In the genomic region with DNA sequence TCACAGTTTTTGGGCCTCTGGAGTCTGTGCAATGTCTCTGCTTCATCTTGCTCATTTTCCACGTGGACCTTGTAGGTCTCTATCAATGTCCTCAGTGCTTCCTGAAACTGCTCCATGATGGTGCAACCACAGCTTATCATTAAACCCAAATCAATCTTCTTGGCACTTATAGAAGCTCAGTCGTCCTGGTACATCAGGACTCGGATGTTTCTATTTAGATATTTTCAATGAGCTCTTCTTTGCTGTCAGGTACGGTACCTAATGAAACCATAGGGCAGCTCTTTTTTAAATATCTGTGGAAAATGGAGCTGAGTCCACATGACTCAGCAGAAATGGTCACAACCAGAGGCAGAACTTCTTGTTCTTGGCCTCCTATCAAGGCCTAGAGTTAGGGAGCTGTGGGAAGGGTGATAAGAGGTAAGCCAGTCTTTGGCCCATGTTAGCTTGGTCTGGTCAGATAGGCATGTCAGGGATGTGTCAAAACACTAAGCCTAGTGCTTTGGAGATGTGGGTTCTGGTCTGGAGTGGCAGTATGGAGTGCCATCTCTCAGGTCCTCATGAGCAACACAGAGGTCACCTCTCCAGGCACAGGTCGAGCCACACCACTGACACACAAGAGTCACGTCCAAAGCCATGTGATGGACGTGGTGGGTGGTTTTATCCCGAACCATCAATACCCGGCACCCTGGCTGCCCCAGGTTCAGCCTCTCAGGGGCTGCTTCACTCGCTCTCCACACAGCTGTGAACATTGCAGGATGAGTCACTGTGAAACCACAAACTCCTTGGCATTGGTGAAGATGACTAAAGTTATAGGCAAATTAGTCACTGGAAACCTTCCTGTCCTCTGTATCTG, we compare ENCODE assay signal across 1 cellular context.
A peak's percentile ranks its signal among the peaks of the same experiment; 100 is the strongest.
TF ChIP-seq lines count a peak whose summit lies in the region.

No MANE protein-coding gene starts in this region.

TF ChIP-seq in K562, 482 proteins besides CTCF, POLR2A, EP300 and RAD21 (continued from another document and continues in another):
- TF ChIP-seq THAP12 (CRISPR knock-in tag; IDR thresholded peaks at IDR 0.05) (0 out of 2 replicates have a peak, but pooled peaks have one; percentile 67), TAF7 (tag; IDR thresholded peaks at IDR 0.05) (no peak; the same call in 1 of the 2 replicates), ZNF695 (CRISPR knock-in tag; IDR thresholded peaks at IDR 0.05) (no peak), ZBTB34 (CRISPR knock-in tag; IDR thresholded peaks at IDR 0.05) (peak; percentile 34; the same call in 1 of the 2 replicates), SLC30A9 (CRISPR knock-in tag; IDR thresholded peaks at IDR 0.05) (no peak), KLF13 (tag; IDR thresholded peaks at IDR 0.05; ENCODE audit: borderline replicate concordance, low read depth) (no peak), ZBTB26 (CRISPR knock-in tag; IDR thresholded peaks at IDR 0.05) (0 out of 2 replicates have a peak, but pooled peaks have one; percentile 73), NR0B1 (IDR thresholded peaks at IDR 0.05; ENCODE audit: partially characterized antibody) (no peak), TAL1 (IDR thresholded peaks at IDR 0.05) (peak; percentile 95), PRPF4 (IDR thresholded peaks at IDR 0.05; ENCODE audit: insufficient read depth, low read depth, low read length, poor library complexity, severe bottlenecking) (no peak), SMARCB1 (IDR thresholded peaks at IDR 0.05; ENCODE audit: insufficient read length, low read depth) (no peak), ATF7 (IDR thresholded peaks at IDR 0.05) (peak; percentile 63), HDAC1 (IDR thresholded peaks at IDR 0.05) (peak; percentile 83 to 88; a peak in 3 of 4 replicates), FOSL1 (tag; conservative IDR thresholded peaks at IDR 0.05) (peak; percentile 100), THRAP3 (IDR thresholded peaks at IDR 0.05; ENCODE audit: borderline replicate concordance) (no peak), NFE2L1 (tag; IDR thresholded peaks at IDR 0.05; ENCODE audit: borderline replicate concordance, low read depth) (peak; percentile 99), XRCC5 (IDR thresholded peaks at IDR 0.05; ENCODE audit: low read depth, low read length) (no peak), MEIS2 (IDR thresholded peaks at IDR 0.05; ENCODE audit: partially characterized antibody) (peak; percentile 93), MBD1 (CRISPR knock-in tag; IDR thresholded peaks at IDR 0.05) (no peak), PYGO2 (tag; IDR thresholded peaks at IDR 0.05) (peak; percentile 34; the same call in 1 of the 2 replicates)
- TF ChIP-seq, protein P1, sequence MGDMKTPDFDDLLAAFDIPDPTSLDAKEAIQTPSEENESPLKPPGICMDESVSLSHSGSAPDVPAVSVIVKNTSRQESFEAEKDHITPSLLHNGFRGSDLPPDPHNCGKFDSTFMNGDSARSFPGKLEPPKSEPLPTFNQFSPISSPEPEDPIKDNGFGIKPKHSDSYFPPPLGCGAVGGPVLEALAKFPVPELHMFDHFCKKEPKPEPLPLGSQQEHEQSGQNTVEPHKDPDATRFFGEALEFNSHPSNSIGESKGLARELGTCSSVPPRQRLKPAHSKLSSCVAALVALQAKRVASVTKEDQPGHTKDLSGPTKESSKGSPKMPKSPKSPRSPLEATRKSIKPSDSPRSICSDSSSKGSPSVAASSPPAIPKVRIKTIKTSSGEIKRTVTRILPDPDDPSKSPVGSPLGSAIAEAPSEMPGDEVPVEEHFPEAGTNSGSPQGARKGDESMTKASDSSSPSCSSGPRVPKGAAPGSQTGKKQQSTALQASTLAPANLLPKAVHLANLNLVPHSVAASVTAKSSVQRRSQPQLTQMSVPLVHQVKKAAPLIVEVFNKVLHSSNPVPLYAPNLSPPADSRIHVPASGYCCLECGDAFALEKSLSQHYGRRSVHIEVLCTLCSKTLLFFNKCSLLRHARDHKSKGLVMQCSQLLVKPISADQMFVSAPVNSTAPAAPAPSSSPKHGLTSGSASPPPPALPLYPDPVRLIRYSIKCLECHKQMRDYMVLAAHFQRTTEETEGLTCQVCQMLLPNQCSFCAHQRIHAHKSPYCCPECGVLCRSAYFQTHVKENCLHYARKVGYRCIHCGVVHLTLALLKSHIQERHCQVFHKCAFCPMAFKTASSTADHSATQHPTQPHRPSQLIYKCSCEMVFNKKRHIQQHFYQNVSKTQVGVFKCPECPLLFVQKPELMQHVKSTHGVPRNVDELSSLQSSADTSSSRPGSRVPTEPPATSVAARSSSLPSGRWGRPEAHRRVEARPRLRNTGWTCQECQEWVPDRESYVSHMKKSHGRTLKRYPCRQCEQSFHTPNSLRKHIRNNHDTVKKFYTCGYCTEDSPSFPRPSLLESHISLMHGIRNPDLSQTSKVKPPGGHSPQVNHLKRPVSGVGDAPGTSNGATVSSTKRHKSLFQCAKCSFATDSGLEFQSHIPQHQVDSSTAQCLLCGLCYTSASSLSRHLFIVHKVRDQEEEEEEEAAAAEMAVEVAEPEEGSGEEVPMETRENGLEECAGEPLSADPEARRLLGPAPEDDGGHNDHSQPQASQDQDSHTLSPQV (IDR thresholded peaks at IDR 0.05) = peak; percentile 98
- TF ChIP-seq, protein P2, sequence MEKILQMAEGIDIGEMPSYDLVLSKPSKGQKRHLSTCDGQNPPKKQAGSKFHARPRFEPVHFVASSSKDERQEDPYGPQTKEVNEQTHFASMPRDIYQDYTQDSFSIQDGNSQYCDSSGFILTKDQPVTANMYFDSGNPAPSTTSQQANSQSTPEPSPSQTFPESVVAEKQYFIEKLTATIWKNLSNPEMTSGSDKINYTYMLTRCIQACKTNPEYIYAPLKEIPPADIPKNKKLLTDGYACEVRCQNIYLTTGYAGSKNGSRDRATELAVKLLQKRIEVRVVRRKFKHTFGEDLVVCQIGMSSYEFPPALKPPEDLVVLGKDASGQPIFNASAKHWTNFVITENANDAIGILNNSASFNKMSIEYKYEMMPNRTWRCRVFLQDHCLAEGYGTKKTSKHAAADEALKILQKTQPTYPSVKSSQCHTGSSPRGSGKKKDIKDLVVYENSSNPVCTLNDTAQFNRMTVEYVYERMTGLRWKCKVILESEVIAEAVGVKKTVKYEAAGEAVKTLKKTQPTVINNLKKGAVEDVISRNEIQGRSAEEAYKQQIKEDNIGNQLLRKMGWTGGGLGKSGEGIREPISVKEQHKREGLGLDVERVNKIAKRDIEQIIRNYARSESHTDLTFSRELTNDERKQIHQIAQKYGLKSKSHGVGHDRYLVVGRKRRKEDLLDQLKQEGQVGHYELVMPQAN (IDR thresholded peaks at IDR 0.05; ENCODE audit: borderline replicate concordance) = peak; percentile 43; the same call in 1 of the 2 replicates
- TF ChIP-seq, protein P3, sequence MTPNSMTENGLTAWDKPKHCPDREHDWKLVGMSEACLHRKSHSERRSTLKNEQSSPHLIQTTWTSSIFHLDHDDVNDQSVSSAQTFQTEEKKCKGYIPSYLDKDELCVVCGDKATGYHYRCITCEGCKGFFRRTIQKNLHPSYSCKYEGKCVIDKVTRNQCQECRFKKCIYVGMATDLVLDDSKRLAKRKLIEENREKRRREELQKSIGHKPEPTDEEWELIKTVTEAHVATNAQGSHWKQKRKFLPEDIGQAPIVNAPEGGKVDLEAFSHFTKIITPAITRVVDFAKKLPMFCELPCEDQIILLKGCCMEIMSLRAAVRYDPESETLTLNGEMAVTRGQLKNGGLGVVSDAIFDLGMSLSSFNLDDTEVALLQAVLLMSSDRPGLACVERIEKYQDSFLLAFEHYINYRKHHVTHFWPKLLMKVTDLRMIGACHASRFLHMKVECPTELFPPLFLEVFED (CRISPR knock-in tag; conservative IDR thresholded peaks at IDR 0.05) = peak; percentile 94
- TF ChIP-seq, protein P4, sequence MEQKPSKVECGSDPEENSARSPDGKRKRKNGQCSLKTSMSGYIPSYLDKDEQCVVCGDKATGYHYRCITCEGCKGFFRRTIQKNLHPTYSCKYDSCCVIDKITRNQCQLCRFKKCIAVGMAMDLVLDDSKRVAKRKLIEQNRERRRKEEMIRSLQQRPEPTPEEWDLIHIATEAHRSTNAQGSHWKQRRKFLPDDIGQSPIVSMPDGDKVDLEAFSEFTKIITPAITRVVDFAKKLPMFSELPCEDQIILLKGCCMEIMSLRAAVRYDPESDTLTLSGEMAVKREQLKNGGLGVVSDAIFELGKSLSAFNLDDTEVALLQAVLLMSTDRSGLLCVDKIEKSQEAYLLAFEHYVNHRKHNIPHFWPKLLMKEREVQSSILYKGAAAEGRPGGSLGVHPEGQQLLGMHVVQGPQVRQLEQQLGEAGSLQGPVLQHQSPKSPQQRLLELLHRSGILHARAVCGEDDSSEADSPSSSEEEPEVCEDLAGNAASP (IDR thresholded peaks at IDR 0.05) = no peak
